Comparison of ENCODE assay signal across 8 cellular contexts in the genomic region with DNA sequence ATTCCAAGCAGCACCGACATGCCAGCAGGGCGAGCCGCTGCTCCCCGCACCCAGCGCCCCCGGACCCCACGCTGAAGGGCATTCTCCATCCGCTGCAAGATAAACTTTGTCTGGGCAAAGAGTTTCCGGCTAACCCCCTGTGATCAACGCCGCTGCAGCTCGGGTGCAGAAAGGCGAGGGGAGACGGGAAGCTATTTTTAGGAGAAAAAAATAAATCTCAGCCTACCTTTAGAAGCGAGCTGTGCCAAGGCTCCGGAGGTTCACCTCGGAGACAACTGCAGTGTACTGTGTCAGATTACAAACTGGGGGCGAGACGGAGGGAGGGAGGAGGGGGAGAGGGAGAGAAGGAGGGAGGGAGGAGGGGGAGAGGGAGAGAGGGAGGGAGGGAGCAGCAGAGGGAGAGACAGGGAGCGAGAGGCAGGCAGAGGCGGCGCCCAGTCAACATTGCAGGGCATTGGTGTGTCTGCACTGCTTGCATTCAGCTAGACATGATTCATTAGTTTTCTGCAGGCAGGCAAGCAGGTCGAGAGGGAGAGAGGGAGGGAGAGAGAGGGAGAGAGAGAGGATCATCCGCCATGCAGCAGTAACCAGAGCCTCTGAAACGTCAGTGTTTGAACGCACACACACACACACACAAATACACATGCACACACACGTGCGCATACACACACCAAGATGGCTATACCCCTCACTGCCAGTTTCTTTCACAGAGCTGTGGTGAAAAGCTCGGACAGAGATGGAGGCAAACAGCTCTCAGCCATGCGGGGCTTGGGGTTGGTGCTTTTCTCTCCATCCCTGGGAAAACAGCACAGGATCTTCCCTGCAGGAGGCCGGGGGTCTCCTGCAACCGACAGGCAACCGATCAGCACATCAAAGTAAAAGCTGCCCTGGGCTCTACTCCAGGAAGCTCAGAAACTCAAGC. TPM values are rescaled to one million over a fixed set of nuclear protein-coding genes. Genes with fewer than 3 reads are reported as not detected.
DNase-seq lines count a peak whose midpoint lies in the region; ATAC-seq, FAIRE-seq and TF ChIP-seq lines count a peak whose summit lies in the region.

TSS of gene RIMBP2 (minus strand) at position 304 of the 922 bp plus-strand sequence. CDS start 237,286 bp downstream, outside the sequence.

- DNase-seq in DMS 273 treated with DMSO at 0.1 percent for 48 hours (lab: John Stamatoyannopoulos, UW) = peak; percentile 57
- DNase-seq in NCI-H1436 (lab: John Stamatoyannopoulos, UW) = peak; percentile 81
- DNase-seq in HepG2 (ENCODE audit: low spot score) = no peak
- DNase-seq in uterus = peak; percentile 37 to 46
- DNase-seq in RKO (ENCODE audit: low spot score) = no peak
- DNase-seq in T1000 (lab: John Stamatoyannopoulos, UW) = no peak

- peak within 1 kb of the TSS; percentile 81 to 97 (median 85) for H3K4me3 Mint-ChIP-seq in brain

- no peak within 1 kb of the TSS for H3K27ac ChIP-seq in HepG2 (ENCODE audit: extremely low read length, insufficient read depth, low read length)
- no peak within 1 kb of the TSS for H3K27ac ChIP-seq in uterus

- no peak within 1 kb of the TSS for H3K9ac ChIP-seq in HepG2 (ENCODE audit: insufficient read depth, low read depth, low read length)

- H3K4me2 ChIP-seq in HepG2 (ENCODE audit: low read depth, low read length) = no peak within 1 kb of the TSS

- peak within 1 kb of the TSS; percentile 23 to 96 (median 83) for H3K27ac Mint-ChIP-seq in brain

- BruUV-seq in HepG2 (replicated peaks; lab: Mats Ljungman, UMichigan) = no TSS peak

- peaks cover 7 to 70% of the 10 kb centered on the region in 2 experiments; a peak in 4 of 5 replicates for H3K27me3 ChIP-seq in HepG2 (ENCODE audit: control insufficient read depth in 1 of 2, insufficient read depth in 2 of 2, low read length in 2 of 2)
- H3K27me3 ChIP-seq in uterus = no peaks in the 10 kb centered on the region

- H3K9me3 ChIP-seq in HepG2 (ENCODE audit: low read length) (no peaks in the 10 kb centered on the region), uterus (peaks cover 0 to 3% of the 10 kb centered on the region in 2 donors)

- no peak for TF ChIP-seq RAD21 in HepG2 (CRISPR knock-in tag; IDR thresholded peaks at IDR 0.05)

- WGBS in HepG2 (ENCODE audit: low lambda C conversion rate) = 12% methylated on average over 27 of the region's 33 CpGs

- H3K79me2 ChIP-seq in HepG2 (ENCODE audit: insufficient read depth, low read length) = no peaks in the 10 kb centered on the region

- FAIRE-seq in HepG2 (lab: Jason Lieb, UNC) = no peak

- no peaks in the 10 kb centered on the region for H3K36me3 Mint-ChIP-seq in brain

- in situ Hi-C loops in HepG2 (cut with HindIII; ENCODE audit: extremely low pct_ligation_motif_present, low pct_unique_long_range_greater_than_20kb) = no loop called here

- CTCF ChIA-PET in HepG2 (lab: Yijun Ruan, JAX; ENCODE audit: low intra/inter-chr PET ratio, low total read pairs) = no interaction called here

- peaks cover 53% of the 10 kb centered on the region for H3K4me1 Mint-ChIP-seq in brain

- H3K36me3 ChIP-seq in HepG2 (replicated peaks in 1 of 2; ENCODE audit: control insufficient read depth in 1 of 2, insufficient read depth in 2 of 2, low read length in 2 of 2) = no peaks in the 10 kb centered on the region
- H3K36me3 ChIP-seq in uterus = no peaks in the 10 kb centered on the region

- no peaks in the 10 kb centered on the region for H3K4me1 ChIP-seq in HepG2 (ENCODE audit: insufficient read depth, low read length)
- peaks cover 0 to 6% of the 10 kb centered on the region in 2 donors for H3K4me1 ChIP-seq in uterus

- H2AFZ ChIP-seq in HepG2 (ENCODE audit: low read length) = no peak within 1 kb of the TSS

- TF ChIP-seq POLR2A in HepG2 (IDR thresholded peaks at IDR 0.05; ENCODE audit: insufficient read depth in 1 of 2, low read depth in 2 of 2, low read length in 2 of 2) (no peak), uterus (IDR thresholded peaks at IDR 0.05) (no peak)

- POLR2A ChIA-PET in HepG2 (lab: Yijun Ruan, JAX) = no interaction called here

- no peak within 1 kb of the TSS for H3K4me3 ChIP-seq in HepG2 (replicated peaks in 1 of 3; ENCODE audit: insufficient read depth in 1 of 3, low read depth in 2 of 3, low read length in 3 of 3)
- peak within 1 kb of the TSS; percentile 40 to 42 for H3K4me3 ChIP-seq in uterus

- H3K9me3 Mint-ChIP-seq in brain = peaks cover 0 to 60% (median 7%) of the 10 kb centered on the region in 5 experiments

- no peaks in the 10 kb centered on the region for H3K27me3 Mint-ChIP-seq in brain

- no peaks in the 10 kb centered on the region for H4K20me1 ChIP-seq in HepG2 (ENCODE audit: insufficient read depth, low read length)

- intact Hi-C loops in HepG2 (cut with micrococcal nuclease; ENCODE audit: unreplicated experiment) = no loop called here
- intact Hi-C loops in uterus (cut with DNase I; ENCODE audit: low total_unique reads) = no loop called here

- TF ChIP-seq CTCF in brain (conservative IDR thresholded peaks at IDR 0.05) (no peak), HepG2 (CRISPR knock-in tag; IDR thresholded peaks at IDR 0.05) (no peak), uterus (IDR thresholded peaks at IDR 0.05) (no peak)

- ATAC-seq in HepG2 = no peak
- ATAC-seq in HG03159 (IDR thresholded peaks at IDR 0.05; ENCODE audit: unreplicated experiment) = no peak

- TF ChIP-seq EP300 in HepG2 (IDR thresholded peaks at IDR 0.05; ENCODE audit: low read depth in 2 of 2, low read length in 2 of 2) (no peak), HepG2 (CRISPR knock-in tag; IDR thresholded peaks at IDR 0.05; ENCODE audit: borderline replicate concordance) (no peak)

TF ChIP-seq in HepG2, 621 proteins besides CTCF, POLR2A, EP300 and RAD21:
- TF ChIP-seq, protein P1, sequence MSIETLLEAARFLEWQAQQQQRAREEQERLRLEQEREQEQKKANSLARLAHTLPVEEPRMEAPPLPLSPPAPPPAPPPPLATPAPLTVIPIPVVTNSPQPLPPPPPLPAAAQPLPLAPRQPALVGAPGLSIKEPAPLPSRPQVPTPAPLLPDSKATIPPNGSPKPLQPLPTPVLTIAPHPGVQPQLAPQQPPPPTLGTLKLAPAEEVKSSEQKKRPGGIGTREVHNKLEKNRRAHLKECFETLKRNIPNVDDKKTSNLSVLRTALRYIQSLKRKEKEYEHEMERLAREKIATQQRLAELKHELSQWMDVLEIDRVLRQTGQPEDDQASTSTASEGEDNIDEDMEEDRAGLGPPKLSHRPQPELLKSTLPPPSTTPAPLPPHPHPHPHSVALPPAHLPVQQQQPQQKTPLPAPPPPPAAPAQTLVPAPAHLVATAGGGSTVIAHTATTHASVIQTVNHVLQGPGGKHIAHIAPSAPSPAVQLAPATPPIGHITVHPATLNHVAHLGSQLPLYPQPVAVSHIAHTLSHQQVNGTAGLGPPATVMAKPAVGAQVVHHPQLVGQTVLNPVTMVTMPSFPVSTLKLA (IDR thresholded peaks at IDR 0.05) = peak; percentile 61; the same call in 1 of the 2 replicates
- no peak for TF ChIP-seq JUN (CRISPR knock-in tag; IDR thresholded peaks at IDR 0.05)
- no peak for TF ChIP-seq BRCA1 (CRISPR knock-in tag; IDR thresholded peaks at IDR 0.05)
- TF ChIP-seq SAFB2 (CRISPR knock-in tag; IDR thresholded peaks at IDR 0.05; ENCODE audit: borderline replicate concordance, low read depth) = no peak

RNA-seq across cellular contexts. Expression of gene RIMBP2, which starts in this region (rescaled TPM):
- polyA plus RNA-seq in brain (ENCODE audit: insufficient read depth, low read depth, low replicate concordance) (15.0 TPM), HepG2 (2011; rRNA removed) (0.03 TPM in 1 of 2 replicates, not detected in the other)
- total RNA-seq in HepG2 (2016; rRNA removed; fragmentation: Illumina TruSeq; extraction: Trizol) (not detected in 2 replicates), uterus (1 to 10 TPM in 3 of 4 donors, under 1 TPM in 1; 0.29 to 8.2 (median 5.6) TPM)
- total RNA-seq in HepG2 (2016; cell fraction: cytosol; rRNA removed; fragmentation: Illumina TruSeq; extraction: Trizol; ENCODE audit: low read depth) = not detected in 2 replicates
- not detected in 2 replicates for total RNA-seq in HepG2 (2016; cell fraction: insoluble cytoplasmic fraction; rRNA removed; fragmentation: Illumina TruSeq; extraction: Trizol)
- total RNA-seq in HepG2 (2016; cell fraction: membrane; rRNA removed; fragmentation: Illumina TruSeq; extraction: Trizol) = not detected in 2 replicates
- not detected in 2 replicates for total RNA-seq in HepG2 (2016; cell fraction: nucleus; rRNA removed; fragmentation: Illumina TruSeq; extraction: Trizol)
- polyA plus RNA-seq in HepG2 (2011; cell fraction: cytosol; rRNA removed) = 0.03 TPM in 1 of 2 replicates, not detected in the other
- polyA plus RNA-seq in HepG2 (2011; cell fraction: nucleus; rRNA removed) = 0.06 and 0.09 TPM in 2 replicates
- not detected in 2 replicates for polyA plus RNA-seq in HepG2 (2012)
- not detected in 2 replicates for polyA plus RNA-seq in HepG2 (2016; cell fraction: cytosol; fragmentation: Illumina TruSeq; extraction: Trizol; ENCODE audit: low read depth)
- polyA plus RNA-seq in HepG2 (2016; cell fraction: insoluble cytoplasmic fraction; fragmentation: Illumina TruSeq; extraction: Trizol; ENCODE audit: low read depth) = not detected in 2 replicates
- polyA plus RNA-seq in HepG2 (2016; cell fraction: membrane; fragmentation: Illumina TruSeq; extraction: Trizol; ENCODE audit: low read depth) = not detected in 2 replicates
- polyA plus RNA-seq in HepG2 (2016; cell fraction: nucleus; fragmentation: Illumina TruSeq; extraction: Trizol; ENCODE audit: insufficient read depth, low read depth) = not detected in 2 replicates
- 0.08 TPM in 1 of 2 replicates, not detected in the other for polyA minus RNA-seq in HepG2 (2011; rRNA and poly(A)+ RNA removed; ENCODE audit: low replicate concordance)
- polyA minus RNA-seq in HepG2 (2011; cell fraction: cytosol; rRNA and poly(A)+ RNA removed) = not detected in 2 replicates
- not detected in 2 replicates for polyA minus RNA-seq in HepG2 (2011; cell fraction: nucleus; rRNA and poly(A)+ RNA removed)

Comparison
In these comparisons a context has a peak if more than half of its experiments do, and no peak if none do; other contexts are left out.
1. RNA of gene RIMBP2 (polyA plus RNA-seq): 15.0 TPM in brain (single experiment); 0.03 to 0.09 TPM in HepG2; every median in the first group is over 10 times any median in the second.
2. DNase-seq: peak in DMS 273 treated with DMSO at 0.1 percent for 48 hours (single experiment), NCI-H1436 (single experiment) and uterus (2 of 2); none in HepG2 (single experiment), RKO (single experiment) and T1000 (single experiment).
3. H3K4me3 ChIP-seq: peak in uterus (2 of 2); none in HepG2 (0 of 3).